ENCODE assay signal across 8 cellular contexts in genomic region chr9:93453047-93453914, GRCh38.
DNase-seq lines count a peak whose midpoint lies in the region; ATAC-seq lines count a peak whose summit lies in the region.

TSS of gene FAM120AOS (minus strand) at chr9:93453581. CDS start at chr9:93452709, 872 bp downstream.

- peak; percentile 58 for ATAC-seq in GM19023 (IDR thresholded peaks at IDR 0.05; ENCODE audit: unreplicated experiment)
- ATAC-seq in HG03280 (IDR thresholded peaks at IDR 0.05; ENCODE audit: unreplicated experiment): peak; percentile 53

- DNase-seq in AG08396 (ENCODE audit: low spot score): peak; percentile 93
- peak; percentile 79 to 88 for DNase-seq in NCI-H446 (lab: John Stamatoyannopoulos, UW)
- DNase-seq in activated CD4-positive, CD25-positive, alpha-beta regulatory T cell treated with anti-CD3 and anti-CD28 coated beads, Interleukin-2, amount 50 U/mL, for 72 hours: peak; percentile 72
- DNase-seq in cerebellar nuclear complex (lab: John Stamatoyannopoulos, UW): peak; percentile 82 to 85
- DNase-seq in islet precursor cell: peak; percentile 97
- DNase-seq in stimulated activated CD4-positive, alpha-beta T cell treated with anti-CD3 and anti-CD28 coated beads, Interleukin-12 subunit alpha, Interleukin-12 subunit beta, amount 100 ng/mL, for 48 hours (ENCODE audit: low read depth in 2 of 3, low spot score in 1 of 3): peak; percentile 77 to 82 (median 78)

Comparison
In these comparisons a context has a peak if more than half of its experiments do, and no peak if none do; other contexts are left out.
1. Peak in every context shown above with its lines: DNase-seq and ATAC-seq.